ENCODE assay signal across 7 cellular contexts in the genomic region with DNA sequence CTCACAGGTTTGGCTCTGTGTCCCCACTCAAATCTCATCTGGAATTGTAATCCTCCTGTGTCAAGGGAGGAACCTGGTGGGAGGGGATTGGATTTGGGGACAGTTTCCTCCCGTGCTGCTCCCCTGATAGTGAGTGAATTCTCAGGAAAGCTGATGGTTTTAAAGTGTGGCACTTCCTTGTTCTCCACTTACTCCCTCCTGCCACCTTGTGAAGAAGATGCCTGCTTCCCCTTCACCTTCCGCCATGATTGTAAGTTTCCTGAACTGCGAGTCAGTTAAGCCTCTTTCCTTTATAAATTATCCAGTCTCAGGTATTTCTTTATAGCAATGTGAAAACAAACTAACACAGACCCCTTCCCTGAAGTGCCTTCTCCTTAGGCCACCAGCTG.
DNase-seq lines count a peak whose midpoint lies in the region; ATAC-seq and TF ChIP-seq lines count a peak whose summit lies in the region.
"Not testable (repeated sequence)": the region's sequence is repeated elsewhere in the genome, so short reads cannot be mapped to it uniquely, and the experiment has no call there.

No MANE protein-coding gene starts in this region.

- not testable (repeated sequence) for H2AK5ac ChIP-seq in mesenchymal stem cell (ENCODE audit: low read length, severe bottlenecking)

- not testable (repeated sequence) for H3K23ac ChIP-seq in mesenchymal stem cell (ENCODE audit: low read length in 2 of 2)

- not testable (repeated sequence) for H3K27me3 Mint-ChIP-seq in IgD-negative memory B cell; activated CD4-positive, alpha-beta memory T cell treated with anti-CD3 and anti-CD28 coated beads, Interleukin-2, amount 10 ng/mL, durations not matched to agents 7 days and 5 days; effector memory CD8-positive, alpha-beta T cell; progenitor cell of endocrine pancreas

- not testable (repeated sequence) for H3K36me3 Mint-ChIP-seq in IgD-negative memory B cell; activated CD4-positive, alpha-beta memory T cell treated with anti-CD3 and anti-CD28 coated beads, Interleukin-2, amount 10 ng/mL, durations not matched to agents 7 days and 5 days (ENCODE audit: low read depth); effector memory CD8-positive, alpha-beta T cell (ENCODE audit: insufficient read depth); progenitor cell of endocrine pancreas (ENCODE audit: insufficient read depth)

- H3K14ac ChIP-seq in mesenchymal stem cell (ENCODE audit: low read length in 2 of 2) = not testable (repeated sequence)

- BruUV-seq in OCI-LY7 (replicated peaks; lab: Mats Ljungman, UMichigan) = not testable (repeated sequence)

- not testable (repeated sequence) for H2BK5ac ChIP-seq in mesenchymal stem cell (ENCODE audit: low read depth, low read length, poor library complexity, severe bottlenecking)

- H2BK15ac ChIP-seq in mesenchymal stem cell (ENCODE audit: low read depth, poor library complexity, severe bottlenecking) = not testable (repeated sequence)

- not testable (repeated sequence) for H2BK120ac ChIP-seq in mesenchymal stem cell (ENCODE audit: low read depth, low read length)

- H3K9me3 ChIP-seq in OCI-LY7 (ENCODE audit: low read length); mesenchymal stem cell (ENCODE audit: control insufficient read depth, low read length): not testable (repeated sequence)

- H3K9ac ChIP-seq in mesenchymal stem cell (ENCODE audit: low read length) = peak overlapping the region; percentile 8

- intact Hi-C loops in OCI-LY7 (cut with micrococcal nuclease; ENCODE audit: unreplicated experiment) = loop anchor here (10.0 kb wide), 1 partner anchor 206 kb away; no protein-coding TSS in a partner anchor

- H3K9me3 Mint-ChIP-seq in IgD-negative memory B cell; activated CD4-positive, alpha-beta memory T cell treated with anti-CD3 and anti-CD28 coated beads, Interleukin-2, amount 10 ng/mL, durations not matched to agents 7 days and 5 days; effector memory CD8-positive, alpha-beta T cell; progenitor cell of endocrine pancreas (ENCODE audit: low read depth): not testable (repeated sequence)

- H3K27ac Mint-ChIP-seq in IgD-negative memory B cell (peak overlapping the region; percentile 84 to 92 (median 86)), progenitor cell of endocrine pancreas (peak overlapping the region; percentile 33)
- H3K27ac Mint-ChIP-seq in activated CD4-positive, alpha-beta memory T cell treated with anti-CD3 and anti-CD28 coated beads, Interleukin-2, amount 10 ng/mL, durations not matched to agents 7 days and 5 days = peak overlapping the region; percentile 35
- peak overlapping the region; percentile 10 to 76 for H3K27ac Mint-ChIP-seq in effector memory CD8-positive, alpha-beta T cell

- CTCF ChIA-PET in OCI-LY7 (lab: Charles Lee; ENCODE audit: unreplicated experiment); activated CD4-positive, alpha-beta memory T cell treated with anti-CD3 and anti-CD28 coated beads, Interleukin-2, amount 10 ng/mL, durations not matched to agents 7 days and 5 days (lab: Charles Lee): not testable (repeated sequence)

- H3K36me3 ChIP-seq in OCI-LY7 (ENCODE audit: insufficient read depth, low read length); mesenchymal stem cell (ENCODE audit: control insufficient read depth in 1 of 2, insufficient read depth in 2 of 2, low read depth in 1 of 2, low read length in 2 of 2): not testable (repeated sequence)

- H2AFZ ChIP-seq in OCI-LY7 (ENCODE audit: low read length); mesenchymal stem cell (ENCODE audit: low read depth, low read length): not testable (repeated sequence)

- not testable (repeated sequence) for H4K8ac ChIP-seq in mesenchymal stem cell (ENCODE audit: low read length)

- H3K4me1 Mint-ChIP-seq in IgD-negative memory B cell = peaks cover 28 to 41% (median 35%) of the 10 kb centered on the region in 3 donors
- peaks cover 19% of the 10 kb centered on the region for H3K4me1 Mint-ChIP-seq in activated CD4-positive, alpha-beta memory T cell treated with anti-CD3 and anti-CD28 coated beads, Interleukin-2, amount 10 ng/mL, durations not matched to agents 7 days and 5 days
- H3K4me1 Mint-ChIP-seq in effector memory CD8-positive, alpha-beta T cell (ENCODE audit: low read depth in 2 of 2); progenitor cell of endocrine pancreas (ENCODE audit: low read depth): not testable (repeated sequence)

- POLR2A ChIA-PET in OCI-LY7 (lab: Charles Lee) = interaction anchor here (0.7 kb wide), 1 partner anchor 399 kb away, joined by 3 read pairs; no protein-coding TSS in a partner anchor
- POLR2A ChIA-PET in activated CD4-positive, alpha-beta memory T cell treated with anti-CD3 and anti-CD28 coated beads, Interleukin-2, amount 10 ng/mL, durations not matched to agents 7 days and 5 days (lab: Charles Lee) = not testable (repeated sequence)

- not testable (repeated sequence) for H4K20me1 ChIP-seq in OCI-LY7 (ENCODE audit: insufficient read depth, low read length)

- ATAC-seq in effector memory CD8-positive, alpha-beta T cell (replicated peaks) = not testable (repeated sequence)

- H2BK12ac ChIP-seq in mesenchymal stem cell (ENCODE audit: low read length in 2 of 2) = not testable (repeated sequence)

- not testable (repeated sequence) for H4K91ac ChIP-seq in mesenchymal stem cell (ENCODE audit: low read length)

- not testable (repeated sequence) for H3K18ac ChIP-seq in mesenchymal stem cell (ENCODE audit: low read depth in 1 of 2, low read length in 2 of 2)

- not testable (repeated sequence) for H3K79me2 ChIP-seq in OCI-LY7 (ENCODE audit: insufficient read depth, low read depth, low read length)

- H3K4me2 ChIP-seq in OCI-LY7 (ENCODE audit: low read length) = peak overlapping the region; percentile 25; the same call in 1 of the 2 replicates
- not testable (repeated sequence) for H3K4me2 ChIP-seq in mesenchymal stem cell (ENCODE audit: low read length, poor library complexity, severe bottlenecking)

- peak; percentile 6 for DNase-seq in CD1c-positive myeloid dendritic cell (ENCODE audit: extremely low spot score)
- DNase-seq in OCI-LY7 (ENCODE audit: low spot score); activated CD4-positive, alpha-beta memory T cell treated with anti-CD3 and anti-CD28 coated beads, Interleukin-2, amount 10 ng/mL, durations not matched to agents 7 days and 5 days; effector memory CD8-positive, alpha-beta T cell; mesenchymal stem cell; progenitor cell of endocrine pancreas (ENCODE audit: low spot score, unreplicated experiment): not testable (repeated sequence)

- not testable (repeated sequence) for TF ChIP-seq CTCF in OCI-LY7 (conservative IDR thresholded peaks at IDR 0.05; ENCODE audit: low read length); progenitor cell of endocrine pancreas (IDR thresholded peaks at IDR 0.05; ENCODE audit: unreplicated experiment)

- H3K4me3 ChIP-seq in OCI-LY7 (ENCODE audit: low read depth, low read length, poor library complexity, severe bottlenecking); mesenchymal stem cell (ENCODE audit: insufficient read depth in 1 of 2, low read depth in 1 of 2, low read length in 2 of 2): not testable (repeated sequence)

- H3K27ac ChIP-seq in OCI-LY7 (ENCODE audit: low read depth, low read length, poor library complexity, severe bottlenecking); mesenchymal stem cell (ENCODE audit: low read length, poor library complexity, severe bottlenecking): not testable (repeated sequence)

- H3K79me1 ChIP-seq in mesenchymal stem cell (replicated peaks; ENCODE audit: low read length, poor library complexity, severe bottlenecking) = not testable (repeated sequence)

- not testable (repeated sequence) for H3K9me2 ChIP-seq in OCI-LY7 (ENCODE audit: insufficient read depth, low read length)

- peak overlapping the region; percentile 67 to 95 (median 84) for H3K4me3 Mint-ChIP-seq in IgD-negative memory B cell
- H3K4me3 Mint-ChIP-seq in activated CD4-positive, alpha-beta memory T cell treated with anti-CD3 and anti-CD28 coated beads, Interleukin-2, amount 10 ng/mL, durations not matched to agents 7 days and 5 days; effector memory CD8-positive, alpha-beta T cell; progenitor cell of endocrine pancreas (ENCODE audit: low read depth): not testable (repeated sequence)

- H3K4me1 ChIP-seq in OCI-LY7 (ENCODE audit: insufficient read depth, low read length, poor library complexity, severe bottlenecking); mesenchymal stem cell (ENCODE audit: control insufficient read depth, insufficient read depth, low read depth, low read length): not testable (repeated sequence)

- 91% methylated on average over 3 of the region's 3 CpGs for WGBS in mesenchymal stem cell

- not testable (repeated sequence) for H3K4ac ChIP-seq in mesenchymal stem cell (ENCODE audit: low read depth in 1 of 2, low read length in 2 of 2)

- not testable (repeated sequence) for H3K27me3 ChIP-seq in mesenchymal stem cell (ENCODE audit: control insufficient read depth in 1 of 2, insufficient read depth in 1 of 2, low read length in 2 of 2)

Comparison
In these comparisons a context has a peak if more than half of its experiments do, and no peak if none do; other contexts are left out.
1. H3K27ac Mint-ChIP-seq: peak in every context shown above with its lines; median percentile 86 in IgD-negative memory B cell; 43 in effector memory CD8-positive, alpha-beta T cell; 35 in activated CD4-positive, alpha-beta memory T cell treated with anti-CD3 and anti-CD28 coated beads, Interleukin-2, amount 10 ng/mL, durations not matched to agents 7 days and 5 days; 33 in progenitor cell of endocrine pancreas.